In genomic region chr7:132531562-132531961, GRCh38 we compare ENCODE assay signal across 24 cellular contexts. TPM values are rescaled to one million over a fixed set of nuclear protein-coding genes. Genes with fewer than 3 reads are reported as not detected.
"Had no signal": no experiment of that assay in that cellular context is flagged by ENCODE, and none has a peak within 500 bp of the region (broad histone marks: within the 10 kb centered on the region; RNA-seq: fewer than 3 reads in every experiment).

No MANE protein-coding gene starts in this region.

- ATAC-seq: HepG2, Panc1, PC-3 had no signal

- H3K4me2 ChIP-seq: SK-N-SH had no signal

- H3K4me3 ChIP-seq: MG63 had no signal

- H3K9ac ChIP-seq: SK-N-SH had no signal

- FAIRE-seq: HepG2 had no signal

- DNase-seq: IMR-90; Karpas-422; KG1; MG63; NCI-H1092; NCI-H1105 treated with DMSO at 0.1 percent for 48 hours; NCI-H1417 treated with DMSO at 0.1 percent for 48 hours; NCI-H146; NCI-H1694 treated with DMSO at 0.1 percent for 48 hours; NCI-H1930; NCI-H2081; NCI-H2107; NCI-H2227 treated with DMSO at 0.1 percent for 48 hours; NCI-H524; NCI-H526 treated with DMSO at 0.1 percent for 48 hours; NCI-H748 treated with DMSO at 0.1 percent for 48 hours; NK-92 treated with Interleukin-12 subunit alpha and Interleukin-12 subunit beta, amount 100 ng/mL, for 24 hours; PC-3; SHP77; SK-N-SH had no signal

- H3K9me3 ChIP-seq: MG63, SK-N-SH had no signal

- H3K36me3 ChIP-seq: MG63 had no signal

- H3K27me3 ChIP-seq: MG63 had no signal

- H3K27ac ChIP-seq: RWPE1 had no signal

RNA-seq across cellular contexts. Expression of gene PLXNA4, which starts 44.7 kb away (rescaled TPM):
- total RNA-seq: OCI-LY7 had no signal
